In genomic region chr15:40115670-40116093, GRCh38 we compare ENCODE assay signal across 7 cellular contexts.
DNase-seq lines count a peak whose midpoint lies in the region; ATAC-seq and TF ChIP-seq lines count a peak whose summit lies in the region.

No MANE protein-coding gene starts in this region.

- no peaks in the 10 kb centered on the region for H3K36me3 ChIP-seq in WERI-Rb-1

- in situ Hi-C loops in KBM-7 (cut with MboI; ENCODE audit: low pct_unique_long_range_greater_than_20kb, low sequenced_read_pairs): no loop called here

- H3K9me3 ChIP-seq in WERI-Rb-1 (ENCODE audit: severe bottlenecking): no peaks in the 10 kb centered on the region

- no peak for TF ChIP-seq CTCF in WERI-Rb-1 (IDR thresholded peaks at IDR 0.05; ENCODE audit: low read depth, low read length)

- peak; percentile 89 for DNase-seq in KBM-7
- peak; percentile 34 for DNase-seq in activated T-cell treated with anti-CD3 and anti-CD28 coated beads, Interleukin-2, amount 50 U/mL, for 1 hour
- peak; percentile 74 for DNase-seq in medulla oblongata (ENCODE audit: extremely low spot score)
- DNase-seq in epidermal melanocyte (ENCODE audit: insufficient read length, low spot score): no peak
- DNase-seq in WERI-Rb-1: no peak

- no peak overlapping the region for H3K4me3 ChIP-seq in WERI-Rb-1 (ENCODE audit: low read depth, low read length)

- H3K27me3 ChIP-seq in WERI-Rb-1 (ENCODE audit: insufficient read depth, low read depth, severe bottlenecking): no peaks in the 10 kb centered on the region

- ATAC-seq in GM18520 (IDR thresholded peaks at IDR 0.05; ENCODE audit: unreplicated experiment) (peak; percentile 79), GM21737 (IDR thresholded peaks at IDR 0.05; ENCODE audit: unreplicated experiment) (peak; percentile 82)

- H3K27ac ChIP-seq in WERI-Rb-1: no peak overlapping the region

Comparison
In these comparisons a context has a peak if more than half of its experiments do, and no peak if none do; other contexts are left out.
1. DNase-seq: peak in KBM-7 (single experiment), activated T-cell treated with anti-CD3 and anti-CD28 coated beads, Interleukin-2, amount 50 U/mL, for 1 hour (single experiment) and medulla oblongata (single experiment); none in epidermal melanocyte (single experiment) and WERI-Rb-1 (single experiment).